Comparison of ENCODE assay signal across 12 cellular contexts in genomic region chr6:108837236-108837971, GRCh38. TPM values are rescaled to one million over a fixed set of nuclear protein-coding genes. Genes with fewer than 3 reads are reported as not detected.
A peak's percentile ranks its signal among the peaks of the same experiment; 100 is the strongest.
DNase-seq lines count a peak whose midpoint lies in the region; ATAC-seq and TF ChIP-seq lines count a peak whose summit lies in the region.
"Had no signal": no experiment of that assay in that cellular context is flagged by ENCODE, and none has a peak within 500 bp of the region (broad histone marks: within the 10 kb centered on the region; RNA-seq: fewer than 3 reads in every experiment).

No MANE protein-coding gene starts in this region.

- H3K9ac ChIP-seq in SK-N-MC (ENCODE audit: insufficient read length): peak overlapping the region; percentile 56

- H3K4me3 Mint-ChIP-seq in MCF 10A (ENCODE audit: unreplicated experiment): no peak overlapping the region
- peak overlapping the region; percentile 58 for H3K4me3 Mint-ChIP-seq in stimulated activated naive CD8-positive, alpha-beta T cell treated with anti-CD3 and anti-CD28 coated beads, Interleukin-15, amount 100 ng/mL, for 72 hours

- intact Hi-C loops in MCF 10A (cut with micrococcal nuclease) (no loop called here), breast epithelium (cut with DNase I; ENCODE audit: low total_unique reads) (no loop called here), spleen (cut with DNase I; ENCODE audit: low total_unique reads) (loop anchor here (10.0 kb wide), 2 partner anchors 53 to 293 kb away; no protein-coding TSS in a partner anchor)

- POLR2A ChIA-PET in MCF 10A (lab: Yijun Ruan, JAX): interaction anchor here (0.6 to 1.5 kb wide), 4 partner anchors 11 to 520 kb away, joined by 3 to 4 read pairs (median 3); partner anchors contain the start of genes ARMC2 and FOXO3

- no peaks in the 10 kb centered on the region for H3K27me3 Mint-ChIP-seq in MCF 10A (ENCODE audit: insufficient read depth, unreplicated experiment)
- H3K27me3 Mint-ChIP-seq in stimulated activated naive CD8-positive, alpha-beta T cell treated with anti-CD3 and anti-CD28 coated beads, Interleukin-15, amount 100 ng/mL, for 72 hours: peaks cover 37% of the 10 kb centered on the region

- peaks cover 23% of the 10 kb centered on the region for H3K4me1 Mint-ChIP-seq in MCF 10A (ENCODE audit: insufficient read depth, unreplicated experiment)
- peaks cover 42% of the 10 kb centered on the region for H3K4me1 Mint-ChIP-seq in stimulated activated naive CD8-positive, alpha-beta T cell treated with anti-CD3 and anti-CD28 coated beads, Interleukin-15, amount 100 ng/mL, for 72 hours

- H3K36me3 ChIP-seq in breast epithelium (no peaks in the 10 kb centered on the region), SK-N-MC (ENCODE audit: insufficient read depth, low read length) (no peaks in the 10 kb centered on the region), spleen (no peaks in the 10 kb centered on the region)
- H3K36me3 ChIP-seq: MG63 had no signal

- peak; percentile 90 for ATAC-seq in stimulated activated naive CD8-positive, alpha-beta T cell treated with anti-CD3 and anti-CD28 coated beads, Interleukin-15, amount 100 ng/mL, for 72 hours
- no peak for ATAC-seq in HG03469 (IDR thresholded peaks at IDR 0.05; ENCODE audit: unreplicated experiment)

- H3K27ac ChIP-seq in breast epithelium (no peak overlapping the region), SK-N-MC (peak overlapping the region; percentile 89), spleen (peak overlapping the region in 4 of 8 donors; percentile 36 to 51 (median 40))
- H3K27ac ChIP-seq: body of pancreas had no signal

- peak overlapping the region; percentile 56 for H3K27ac Mint-ChIP-seq in MCF 10A (ENCODE audit: low read depth, unreplicated experiment)
- H3K27ac Mint-ChIP-seq in stimulated activated naive CD8-positive, alpha-beta T cell treated with anti-CD3 and anti-CD28 coated beads, Interleukin-15, amount 100 ng/mL, for 72 hours: peak overlapping the region; percentile 93 to 96

- DNase-seq in MCF 10A (ENCODE audit: unreplicated experiment): peak; percentile 20
- no peak for DNase-seq in breast epithelium (ENCODE audit: low spot score in 2 of 2)
- DNase-seq in SK-N-MC (ENCODE audit: low read depth, low spot score): peak; percentile 95
- peak; percentile 69 for DNase-seq in fibroblast of peridontal ligament (ENCODE audit: extremely low read depth)
- peak in 1 of 2 donors; percentile 34 for DNase-seq in stimulated activated naive CD8-positive, alpha-beta T cell treated with anti-CD3 and anti-CD28 coated beads, Interleukin-15, amount 100 ng/mL, for 72 hours
- DNase-seq in ecto neural progenitor cell (ENCODE audit: low spot score): no peak
- DNase-seq in spleen: no peak
- DNase-seq: MG63; midbrain; stimulated activated CD4-positive, alpha-beta T cell treated with anti-CD3 and anti-CD28 coated beads, Interleukin-15, amount 100 ng/mL, for 24 hours had no signal

- H3K36me3 Mint-ChIP-seq in MCF 10A (ENCODE audit: insufficient read depth, unreplicated experiment): no peaks in the 10 kb centered on the region

- H3K27me3 ChIP-seq in breast epithelium: no peaks in the 10 kb centered on the region
- H3K27me3 ChIP-seq in spleen (replicated peaks in 1 of 7): no peaks in the 10 kb centered on the region
- H3K27me3 ChIP-seq: body of pancreas, MG63 had no signal

- H3K4me3 ChIP-seq in breast epithelium (no peak overlapping the region), SK-N-MC (peak overlapping the region; percentile 65), spleen (no peak overlapping the region)
- H3K4me3 ChIP-seq: body of pancreas, MG63 had no signal

- H3K9me3 ChIP-seq in breast epithelium (no peaks in the 10 kb centered on the region), SK-N-MC (ENCODE audit: low read depth, low read length) (no peaks in the 10 kb centered on the region), spleen (no peaks in the 10 kb centered on the region)
- H3K9me3 ChIP-seq: body of pancreas, MG63 had no signal

- no peak for TF ChIP-seq CTCF in MCF 10A (IDR thresholded peaks at IDR 0.05; ENCODE audit: unreplicated experiment)
- no peak for TF ChIP-seq CTCF in breast epithelium (IDR thresholded peaks at IDR 0.05)
- TF ChIP-seq CTCF in spleen (IDR thresholded peaks at IDR 0.05 in 8 of 11, conservative IDR thresholded peaks at IDR 0.05 in 3 of 11): no peak

- peaks cover 0 to 2% of the 10 kb centered on the region in 2 donors for H3K4me1 ChIP-seq in breast epithelium
- H3K4me1 ChIP-seq in spleen: peaks cover 9 to 38% (median 26%) of the 10 kb centered on the region in 6 donors

- TF ChIP-seq POLR2A in breast epithelium (IDR thresholded peaks at IDR 0.05): no peak
- TF ChIP-seq POLR2A in spleen (IDR thresholded peaks at IDR 0.05): no peak

- 29 to 45% (median 44%) methylated on average over 4 of the region's 4 CpGs for WGBS in spleen, 5 donors

- CTCF ChIA-PET in MCF 10A (lab: Yijun Ruan, JAX): interaction anchor here (0.6 to 1.1 kb wide), 8 partner anchors 52 to 295 kb away, joined by 3 to 6 read pairs (median 3); no protein-coding TSS in a partner anchor

- H3K9me3 Mint-ChIP-seq in MCF 10A (ENCODE audit: unreplicated experiment): no peaks in the 10 kb centered on the region
- H3K9me3 Mint-ChIP-seq in stimulated activated naive CD8-positive, alpha-beta T cell treated with anti-CD3 and anti-CD28 coated beads, Interleukin-15, amount 100 ng/mL, for 72 hours: no peaks in the 10 kb centered on the region

- no TSS peak for BruUV-seq in MCF 10A (replicated peaks; lab: Mats Ljungman, UMichigan)

RNA-seq across cellular contexts. Expression of gene ARMC2, which starts 10.8 kb away (rescaled TPM):
- total RNA-seq in MCF 10A (2022) (1.6 and 3.2 TPM in 2 replicates), breast epithelium (1 to 10 TPM; 4.3 to 7.9 (median 7.2) TPM), spleen (10 to 100 TPM in 2 of 7 donors, 1 to 10 TPM in 5; 4.3 to 12.2 (median 6.6) TPM)
- polyA plus RNA-seq in spleen: 1 to 10 TPM; 1.4 to 2.1 (median 1.5) TPM

Comparison
In these comparisons a context has a peak if more than half of its experiments do, and no peak if none do; other contexts are left out.
1. DNase-seq: peak in MCF 10A (single experiment), SK-N-MC (single experiment) and fibroblast of peridontal ligament (single experiment); none in breast epithelium (0 of 2), ecto neural progenitor cell (single experiment) and spleen (single experiment).